Comparison of ENCODE assay signal across 8 cellular contexts in the genomic region with DNA sequence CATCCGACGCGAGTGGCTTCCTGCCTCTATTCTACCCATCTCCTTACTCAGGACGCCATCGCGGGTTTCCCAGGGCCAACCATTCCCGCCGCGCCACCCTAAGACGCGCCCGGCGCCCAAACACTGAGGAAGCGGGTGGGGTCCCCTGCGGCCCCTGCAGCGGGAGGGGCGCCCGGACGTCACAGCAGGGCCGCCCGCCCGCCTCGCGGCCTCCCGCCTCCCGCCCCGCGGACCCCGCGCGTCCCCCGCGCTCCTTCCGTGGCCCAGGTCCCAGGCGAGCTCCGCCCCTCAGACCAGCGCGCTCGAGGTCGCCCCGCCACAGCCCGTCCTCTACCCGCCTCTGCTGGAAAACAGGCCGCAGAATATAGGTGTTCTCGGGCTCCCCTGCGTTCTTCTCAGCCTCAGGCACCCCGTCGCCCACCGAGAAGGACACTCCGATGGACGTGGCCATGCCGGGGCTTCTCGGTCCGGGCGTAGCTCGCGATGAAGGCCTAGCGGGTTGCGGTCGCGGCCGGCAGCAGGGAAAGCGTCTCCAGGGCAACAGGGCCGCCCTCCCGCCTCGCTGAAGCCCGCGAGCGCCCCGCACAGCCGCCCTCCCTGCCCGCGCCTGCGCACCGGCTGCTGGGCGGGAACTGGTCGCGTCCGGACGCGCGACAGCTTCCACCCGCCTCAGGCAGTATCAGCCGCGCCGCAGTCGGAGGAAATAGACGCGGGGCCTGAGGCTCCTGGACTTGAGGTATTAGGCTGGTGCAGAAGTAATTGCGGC. TPM values are rescaled to one million over a fixed set of nuclear protein-coding genes. Genes with fewer than 3 reads are reported as not detected.
DNase-seq lines count a peak whose midpoint lies in the region; ATAC-seq and TF ChIP-seq lines count a peak whose summit lies in the region.

Gene DYNLT2B (minus strand): TSS at position 539 of the 766 bp plus-strand sequence. CDS start 88 bp downstream, at position 451.

- H3K4me3 Mint-ChIP-seq in T-cell: peak within 1 kb of the TSS; percentile 91 to 93 (median 91)

- H3K4me3 ChIP-seq in GM12875 (ENCODE audit: low read depth, low read length): peak within 1 kb of the TSS; percentile 93
- peak within 1 kb of the TSS; percentile 60 to 86 (median 80) for H3K4me3 ChIP-seq in adrenal gland
- H3K4me3 ChIP-seq in prostate gland: peak within 1 kb of the TSS; percentile 77 to 89
- peak within 1 kb of the TSS; percentile 79 for H3K4me3 ChIP-seq in urinary bladder (ENCODE audit: low read depth, low read length)

- H3K9me3 ChIP-seq in adrenal gland (replicated peaks in 1 of 3) (no peaks in the 10 kb centered on the region), prostate gland (no peaks in the 10 kb centered on the region)

- DNase-seq in NCI-H1436 (lab: John Stamatoyannopoulos, UW) (peak; percentile 93), T-cell (peak; percentile 72 to 89 (median 83)), adrenal gland (peak; percentile 87 to 93 (median 89)), left cardiac atrium (peak; percentile 92), prostate gland (ENCODE audit: low spot score) (peak; percentile 83)

- H3K27ac ChIP-seq in adrenal gland (peak within 1 kb of the TSS; percentile 76 to 91 (median 88)), prostate gland (peak within 1 kb of the TSS; percentile 91 to 93), urinary bladder (ENCODE audit: low read depth) (peak within 1 kb of the TSS; percentile 86)

- H3K4me1 Mint-ChIP-seq in T-cell: peaks cover 0 to 20% (median 7%) of the 10 kb centered on the region in 3 donors

- TF ChIP-seq CTCF in GM12875 (IDR thresholded peaks at IDR 0.05; ENCODE audit: borderline replicate concordance, insufficient read depth, low read depth, low read length): 0 out of 2 replicates have a peak, but pooled peaks have one; percentile 7
- no peak for TF ChIP-seq CTCF in adrenal gland (IDR thresholded peaks at IDR 0.05)
- TF ChIP-seq CTCF in prostate gland (IDR thresholded peaks at IDR 0.05): no peak

- H3K27me3 Mint-ChIP-seq in T-cell: no peaks in the 10 kb centered on the region

- 0 to 1% (median 0%) methylated on average over 7 to 90 of the region's 90 CpGs for WGBS in adrenal gland, 4 donors
- WGBS in prostate gland: under 1% methylated on average over 54 of the region's 90 CpGs
- WGBS in urinary bladder: under 1% methylated on average over 90 of the region's 90 CpGs

- no peaks in the 10 kb centered on the region for H3K9me3 Mint-ChIP-seq in T-cell

- POLR2A ChIA-PET in T-cell (lab: Charles Lee): interaction anchor here in 1 of 2 donors (0.6 kb wide), 1 partner anchor 115 kb away, joined by 5 read pairs; no protein-coding TSS in a partner anchor

- peak; percentile 85 for ATAC-seq in HG02763 (IDR thresholded peaks at IDR 0.05; ENCODE audit: unreplicated experiment)
- ATAC-seq in T-cell (replicated peaks in 1 of 4): peak; percentile 91 to 95 (median 94)
- ATAC-seq in left cardiac atrium: peak; percentile 98 to 99

- H3K27me3 ChIP-seq in adrenal gland (no peaks in the 10 kb centered on the region), prostate gland (replicated peaks; ENCODE audit: insufficient read depth) (no peaks in the 10 kb centered on the region)

- intact Hi-C loops in adrenal gland (cut with DNase I): no loop called here
- intact Hi-C loops in left cardiac atrium (cut with DNase I): no loop called here
- intact Hi-C loops in prostate gland (cut with DNase I): no loop called here

- H3K36me3 Mint-ChIP-seq in T-cell: no peaks in the 10 kb centered on the region

- CTCF ChIA-PET in T-cell (lab: Charles Lee): interaction anchor here in 1 of 2 donors (0.7 to 1.0 kb wide), 2 partner anchors 11 to 66 kb away, joined by 3 to 4 read pairs; no protein-coding TSS in a partner anchor

- H3K4me1 ChIP-seq in adrenal gland (replicated peaks in 1 of 2) (no peaks in the 10 kb centered on the region), prostate gland (replicated peaks) (no peaks in the 10 kb centered on the region), urinary bladder (ENCODE audit: insufficient read depth) (no peaks in the 10 kb centered on the region)

- TF ChIP-seq POLR2A in adrenal gland (IDR thresholded peaks at IDR 0.05) (peak in 1 of 2 donors; percentile 76), prostate gland (IDR thresholded peaks at IDR 0.05) (peak; percentile 80)

- H3K36me3 ChIP-seq in adrenal gland (replicated peaks in 1 of 2) (no peaks in the 10 kb centered on the region), prostate gland (no peaks in the 10 kb centered on the region), urinary bladder (ENCODE audit: insufficient read depth) (no peaks in the 10 kb centered on the region)

- peak within 1 kb of the TSS; percentile 94 to 97 for H3K27ac Mint-ChIP-seq in T-cell

RNA-seq across cellular contexts. Expression of gene DYNLT2B, which starts in this region (rescaled TPM):
- total RNA-seq in T-cell (1 to 10 TPM; 3.2 to 8.5 (median 7.8) TPM), adrenal gland (10 to 100 TPM in 2 of 8 donors, 1 to 10 TPM in 6; 3.4 to 34.5 (median 7.8) TPM), left cardiac atrium (1 to 10 TPM; 3.5 to 4.3 TPM), prostate gland (10 to 100 TPM in 1 of 2 donors, 1 to 10 TPM in 1; 6.5 to 15.3 TPM), urinary bladder (9.4 TPM)
- polyA plus RNA-seq in adrenal gland (10 to 100 TPM; 13.6 to 19.0 (median 14.6) TPM), urinary bladder (16.3 TPM)

Comparison
In these comparisons a context has a peak if more than half of its experiments do, and no peak if none do; other contexts are left out.
1. Peak in every context shown above with its lines: DNase-seq, ATAC-seq, H3K4me3 ChIP-seq and H3K27ac ChIP-seq.